ENCODE assay signal across 1 cellular context in genomic region chr3:194685723-194686413, GRCh38.
A peak's percentile ranks its signal among the peaks of the same experiment; 100 is the strongest.
TF ChIP-seq lines count a peak whose summit lies in the region.

FAM43A (plus strand) TSS chr3:194685883; CDS start chr3:194686827, 944 bp downstream.

TF ChIP-seq in HepG2, 621 proteins besides CTCF, POLR2A, EP300 and RAD21 (continued from another document and continues in another):
- no peak for TF ChIP-seq RERE (CRISPR knock-in tag; IDR thresholded peaks at IDR 0.05; ENCODE audit: low read depth)
- no peak for TF ChIP-seq AKAP8 (CRISPR knock-in tag; IDR thresholded peaks at IDR 0.05)
- TF ChIP-seq KLF11 (CRISPR knock-in tag; IDR thresholded peaks at IDR 0.05) = peak; percentile 81; the same call in 1 of the 2 replicates
- TF ChIP-seq HOXA7 (CRISPR knock-in tag; IDR thresholded peaks at IDR 0.05) = no peak
- no peak for TF ChIP-seq AHDC1 (CRISPR knock-in tag; IDR thresholded peaks at IDR 0.05; ENCODE audit: borderline replicate concordance)
- no peak for TF ChIP-seq ZMYM2 (CRISPR knock-in tag; IDR thresholded peaks at IDR 0.05)
- TF ChIP-seq SIN3A (IDR thresholded peaks at IDR 0.05; ENCODE audit: borderline replicate concordance, low read depth, low read length) = peak; percentile 39; the same call in 1 of the 2 replicates
- TF ChIP-seq CSRNP1 (CRISPR knock-in tag; IDR thresholded peaks at IDR 0.05) = peak; percentile 47; the same call in 1 of the 2 replicates
- TF ChIP-seq ZMAT3 (CRISPR knock-in tag; conservative IDR thresholded peaks at IDR 0.05) = 0 out of 2 replicates have a peak, but pooled peaks have one; percentile 46
- no peak for TF ChIP-seq NR2F1 (CRISPR knock-in tag; IDR thresholded peaks at IDR 0.05)
- no peak for TF ChIP-seq RELA (CRISPR knock-in tag; IDR thresholded peaks at IDR 0.05)
- TF ChIP-seq ZNF703 (CRISPR knock-in tag; IDR thresholded peaks at IDR 0.05; ENCODE audit: borderline replicate concordance) = no peak
- TF ChIP-seq FOXJ3 (CRISPR knock-in tag; IDR thresholded peaks at IDR 0.05; ENCODE audit: borderline replicate concordance) = peak; percentile 26; the same call in 1 of the 2 replicates
- 0 out of 2 replicates have a peak, but pooled peaks have one; percentile 44 for TF ChIP-seq GFI1 (CRISPR knock-in tag; IDR thresholded peaks at IDR 0.05; ENCODE audit: borderline replicate concordance)
- 0 out of 2 replicates have a peak, but pooled peaks have one; percentile 57 for TF ChIP-seq KLF6 (CRISPR knock-in tag; IDR thresholded peaks at IDR 0.05)
- peak; percentile 98 for TF ChIP-seq ZNF800 (CRISPR knock-in tag; IDR thresholded peaks at IDR 0.05)
- peak; percentile 41; the same call in 1 of the 2 replicates for TF ChIP-seq PHF21A (CRISPR knock-in tag; IDR thresholded peaks at IDR 0.05)
- TF ChIP-seq SP4 (CRISPR knock-in tag; IDR thresholded peaks at IDR 0.05) = peak; percentile 31; the same call in 1 of the 2 replicates
- TF ChIP-seq TBX3 (IDR thresholded peaks at IDR 0.05; ENCODE audit: borderline replicate concordance) = no peak
- TF ChIP-seq PBX2 (CRISPR knock-in tag; IDR thresholded peaks at IDR 0.05) = no peak
- no peak for TF ChIP-seq ZNF720 (CRISPR knock-in tag; IDR thresholded peaks at IDR 0.05)
- TF ChIP-seq ZNF776 (CRISPR knock-in tag; IDR thresholded peaks at IDR 0.05) = no peak
- TF ChIP-seq ZNF274 (CRISPR knock-in tag; IDR thresholded peaks at IDR 0.05) = no peak
- TF ChIP-seq ZNF780A (CRISPR knock-in tag; IDR thresholded peaks at IDR 0.05) = no peak
- no peak for TF ChIP-seq ZNF557 (CRISPR knock-in tag; IDR thresholded peaks at IDR 0.05)
- TF ChIP-seq ZNF784 (CRISPR knock-in tag; IDR thresholded peaks at IDR 0.05; ENCODE audit: borderline replicate concordance) = no peak
- TF ChIP-seq FOXK1 (CRISPR knock-in tag; IDR thresholded peaks at IDR 0.05; ENCODE audit: borderline replicate concordance, low read depth) = no peak
- TF ChIP-seq TIGD3 (CRISPR knock-in tag; IDR thresholded peaks at IDR 0.05; ENCODE audit: borderline replicate concordance) = no peak
- no peak; the same call in 1 of the 2 replicates for TF ChIP-seq ZNF451 (CRISPR knock-in tag; IDR thresholded peaks at IDR 0.05)
- TF ChIP-seq ATM (IDR thresholded peaks at IDR 0.05; ENCODE audit: borderline replicate concordance) = no peak
- peak; percentile 22; the same call in 1 of the 2 replicates for TF ChIP-seq FOXP4 (CRISPR knock-in tag; IDR thresholded peaks at IDR 0.05)
- no peak for TF ChIP-seq ZBTB14 (CRISPR knock-in tag; IDR thresholded peaks at IDR 0.05)
- TF ChIP-seq NCOR1 (IDR thresholded peaks at IDR 0.05; ENCODE audit: borderline replicate concordance, low read length) = no peak
- TF ChIP-seq ZNF230 (CRISPR knock-in tag; IDR thresholded peaks at IDR 0.05) = no peak
- no peak for TF ChIP-seq ETS1 (CRISPR knock-in tag; IDR thresholded peaks at IDR 0.05)
